8 cellular contexts compared by ENCODE assay signal in the genomic region with DNA sequence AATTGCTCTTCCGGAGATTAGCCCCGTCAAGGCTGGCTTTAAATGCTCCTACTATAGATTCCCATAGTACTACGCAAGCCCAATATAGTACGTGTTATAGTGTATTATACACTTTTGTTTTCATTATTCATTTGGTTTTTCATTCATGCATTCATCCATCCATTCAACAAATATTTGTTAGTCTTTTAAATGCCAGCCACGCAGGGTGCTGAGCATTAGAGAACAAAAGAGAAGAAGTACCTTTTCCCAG. TPM values are rescaled to one million over a fixed set of nuclear protein-coding genes. Genes with fewer than 3 reads are reported as not detected.
DNase-seq lines count a peak whose midpoint lies in the region; ATAC-seq and TF ChIP-seq lines count a peak whose summit lies in the region.

No MANE protein-coding gene starts in this region.

- H3K27ac Mint-ChIP-seq in naive thymus-derived CD8-positive, alpha-beta T cell, result no peak overlapping the region

- H3K4me1 ChIP-seq in left ventricle myocardium inferior, result peaks cover 51% of the 10 kb centered on the region
- peaks cover 32% of the 10 kb centered on the region for H3K4me1 ChIP-seq in mononuclear cell (ENCODE audit: insufficient read depth, low read length)

- ATAC-seq in left cardiac atrium, result no peak
- ATAC-seq in naive thymus-derived CD8-positive, alpha-beta T cell, result no peak
- no peak for ATAC-seq in GM19452 (IDR thresholded peaks at IDR 0.05; ENCODE audit: unreplicated experiment)

- H3K4me1 Mint-ChIP-seq in naive thymus-derived CD8-positive, alpha-beta T cell, result peaks cover 0 to 10% (median 10%) of the 10 kb centered on the region in 4 donors

- no peak for DNase-seq in left ventricle myocardium inferior
- DNase-seq in left cardiac atrium, result no peak
- DNase-seq in cardiac fibroblast (ENCODE audit: low read depth in 2 of 2), result no peak
- DNase-seq in 8988T, result no peak
- DNase-seq in activated naive CD4-positive, alpha-beta T cell (lab: John Stamatoyannopoulos, UW), result no peak
- DNase-seq in naive thymus-derived CD8-positive, alpha-beta T cell, result no peak

- POLR2A ChIA-PET in naive thymus-derived CD8-positive, alpha-beta T cell (lab: Charles Lee), result interaction anchor here (0.6 to 1.4 kb wide), 2 partner anchors 183 to 184 kb away, joined by 7 to 12 read pairs; a partner anchor contains a TSS

- H3K4me3 ChIP-seq in left ventricle myocardium inferior (peak overlapping the region; percentile 95), cardiac fibroblast (replicated peaks in 1 of 2; ENCODE audit: low read depth in 2 of 2, low read length in 2 of 2) (peak overlapping the region; percentile 95 to 98), mononuclear cell (ENCODE audit: low read length) (peak overlapping the region; percentile 87)

- peaks cover 0 to 15% (median 2%) of the 10 kb centered on the region in 5 donors for H3K27me3 Mint-ChIP-seq in naive thymus-derived CD8-positive, alpha-beta T cell

- H3K27ac ChIP-seq in left ventricle myocardium inferior (replicated peaks), result peak overlapping the region; percentile 88

- H3K36me3 ChIP-seq in left ventricle myocardium inferior, result no peaks in the 10 kb centered on the region

- TF ChIP-seq CTCF in left ventricle myocardium inferior (IDR thresholded peaks at IDR 0.05; ENCODE audit: borderline replicate concordance) (no peak), cardiac fibroblast (IDR thresholded peaks at IDR 0.05; ENCODE audit: low read depth, low read length) (no peak)

- no peaks in the 10 kb centered on the region for H3K9me3 Mint-ChIP-seq in naive thymus-derived CD8-positive, alpha-beta T cell

- H3K36me3 Mint-ChIP-seq in naive thymus-derived CD8-positive, alpha-beta T cell, result peaks cover 0 to 16% (median 13%) of the 10 kb centered on the region in 3 donors

- H3K27me3 ChIP-seq in left ventricle myocardium inferior (ENCODE audit: low read depth) (peaks cover 4% of the 10 kb centered on the region), mononuclear cell (ENCODE audit: insufficient read depth, low read length) (no peaks in the 10 kb centered on the region)

- H3K9me3 ChIP-seq in left ventricle myocardium inferior (replicated peaks) (no peaks in the 10 kb centered on the region), mononuclear cell (ENCODE audit: low read depth, low read length) (no peaks in the 10 kb centered on the region)

- intact Hi-C loops in left ventricle myocardium inferior (cut with micrococcal nuclease), result no loop called here
- intact Hi-C loops in left cardiac atrium (cut with DNase I), result no loop called here

- H3K4me3 Mint-ChIP-seq in naive thymus-derived CD8-positive, alpha-beta T cell, result no peak overlapping the region

RNA-seq across cellular contexts. Expression of a gene that starts 0.5 kb away (rescaled TPM):
- 20.3 TPM for total RNA-seq in left ventricle myocardium inferior
- total RNA-seq in left cardiac atrium, result 10 to 100 TPM; 22.2 to 30.1 TPM
- 26.7 TPM for total RNA-seq in mononuclear cell
- 10 to 100 TPM; 46.7 to 52.0 TPM for total RNA-seq in naive thymus-derived CD8-positive, alpha-beta T cell
- 10 to 100 TPM; 16.6 to 22.8 (median 17.2) TPM for polyA plus RNA-seq in naive thymus-derived CD8-positive, alpha-beta T cell
